ENCODE assay signal across 9 cellular contexts in the genomic region with DNA sequence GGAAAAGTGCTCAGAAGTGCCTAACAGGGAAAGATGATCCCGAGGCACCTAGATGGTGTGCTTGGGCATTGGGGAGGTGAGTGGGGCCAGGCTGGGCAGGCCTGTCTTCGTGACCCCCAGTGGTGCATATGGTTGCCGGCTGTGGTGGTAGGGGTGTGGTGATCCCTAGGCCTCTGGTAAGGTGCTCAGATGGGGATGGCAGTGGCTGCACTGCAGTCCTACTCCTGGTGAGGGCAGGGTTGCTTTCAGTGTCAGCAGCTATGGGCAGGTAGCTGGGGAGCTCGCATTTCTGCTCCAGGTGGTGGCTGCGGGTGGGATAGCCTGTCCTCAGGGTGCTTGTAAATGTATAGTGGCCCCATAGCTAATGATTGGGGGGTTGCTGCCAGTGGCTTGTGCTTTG.
"Had no signal": no experiment of that assay in that cellular context is flagged by ENCODE, and none has a peak within 500 bp of the region (broad histone marks: within the 10 kb centered on the region; RNA-seq: fewer than 3 reads in every experiment).

No MANE protein-coding gene starts in this region.

- FAIRE-seq: H54, HepG2 had no signal

- ATAC-seq: HepG2 had no signal

- H3K9ac ChIP-seq: KMS-11 had no signal

- H3K27ac ChIP-seq: HL-60, KMS-11 had no signal

- DNase-seq: GOT3, H9, HCEC 1CT, HFFc6, KBM-7 had no signal

- H3K4me2 ChIP-seq: KMS-11 had no signal
